ENCODE assay signal across 14 cellular contexts in the genomic region with DNA sequence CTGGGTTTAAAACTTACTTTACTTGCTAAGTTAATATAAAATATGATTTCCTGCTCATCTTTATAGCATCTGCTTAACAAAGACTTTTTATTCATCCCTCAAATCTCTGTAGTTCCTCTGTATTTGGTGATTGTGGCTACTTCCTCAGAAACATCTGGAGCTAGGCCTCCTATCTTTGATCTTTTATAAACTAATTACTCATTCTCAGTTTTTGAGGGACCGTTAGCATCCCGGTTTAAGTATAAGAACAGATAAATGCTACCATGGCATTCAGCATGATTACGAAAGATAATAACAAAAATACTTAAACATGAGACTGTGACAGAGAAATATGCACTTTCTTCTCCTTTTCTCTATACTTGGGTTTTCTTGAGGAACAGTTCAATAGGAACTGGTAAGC.
"Had no signal": no experiment of that assay in that cellular context is flagged by ENCODE, and none has a peak within 500 bp of the region (broad histone marks: within the 10 kb centered on the region; RNA-seq: fewer than 3 reads in every experiment).

No MANE protein-coding gene starts in this region.

- H3K27me3 Mint-ChIP-seq: activated CD4-positive, alpha-beta T cell treated with anti-CD3 and anti-CD28 coated beads, Interleukin-2, amount 10 ng/mL, durations not matched to agents 24 days and 14 days; activated naive CD4-positive, alpha-beta T cell treated with anti-CD3 and anti-CD28 coated beads, Interleukin-2, amount 10 ng/mL, durations not matched to agents 7 days and 5 days; effector memory CD8-positive, alpha-beta T cell; stimulated activated naive CD8-positive, alpha-beta T cell treated with anti-CD3 and anti-CD28 coated beads, Interleukin-15, amount 100 ng/mL, for 72 hours had no signal

- H3K4me2 ChIP-seq: neural progenitor cell had no signal

- H3K27me3 ChIP-seq: adrenal gland, gastroesophageal sphincter, neural progenitor cell had no signal

- H3K9me3 Mint-ChIP-seq: activated CD4-positive, alpha-beta T cell treated with anti-CD3 and anti-CD28 coated beads, Interleukin-2, amount 10 ng/mL, durations not matched to agents 24 days and 14 days; activated naive CD4-positive, alpha-beta T cell treated with anti-CD3 and anti-CD28 coated beads, Interleukin-2, amount 10 ng/mL, durations not matched to agents 7 days and 5 days; effector memory CD8-positive, alpha-beta T cell; neural progenitor cell; stimulated activated naive CD8-positive, alpha-beta T cell treated with anti-CD3 and anti-CD28 coated beads, Interleukin-15, amount 100 ng/mL, for 72 hours had no signal

- DNase-seq: activated CD4-positive, alpha-beta T cell treated with anti-CD3 and anti-CD28 coated beads, Interleukin-2, amount 10 ng/mL, durations not matched to agents 24 days and 14 days; activated naive CD4-positive, alpha-beta T cell treated with anti-CD3 and anti-CD28 coated beads, Interleukin-2, amount 10 ng/mL, durations not matched to agents 7 days and 5 days; adrenal gland; dermis blood vessel endothelial cell; effector memory CD8-positive, alpha-beta T cell; islet precursor cell; midbrain; stimulated activated CD4-positive, alpha-beta T cell treated with anti-CD3 and anti-CD28 coated beads, Interleukin-1b, Interleukin-23, amount 100 ng/mL, for 48 hours; stimulated activated naive CD8-positive, alpha-beta T cell treated with anti-CD3 and anti-CD28 coated beads, Interleukin-15, amount 100 ng/mL, for 72 hours had no signal

- H3K27ac ChIP-seq: adrenal gland, epithelial cell of prostate, neural progenitor cell had no signal

- H3K9me3 ChIP-seq: adrenal gland, gastroesophageal sphincter had no signal

- H3K9ac ChIP-seq: neural progenitor cell had no signal

- H3K4me3 ChIP-seq: adrenal gland, gastroesophageal sphincter, lung, neural progenitor cell had no signal

- H3K27ac Mint-ChIP-seq: activated CD4-positive, alpha-beta T cell treated with anti-CD3 and anti-CD28 coated beads, Interleukin-2, amount 10 ng/mL, durations not matched to agents 24 days and 14 days; activated naive CD4-positive, alpha-beta T cell treated with anti-CD3 and anti-CD28 coated beads, Interleukin-2, amount 10 ng/mL, durations not matched to agents 7 days and 5 days; effector memory CD8-positive, alpha-beta T cell; neural progenitor cell had no signal

- H2AFZ ChIP-seq: neural progenitor cell had no signal

- H3K4me3 Mint-ChIP-seq: activated CD4-positive, alpha-beta T cell treated with anti-CD3 and anti-CD28 coated beads, Interleukin-2, amount 10 ng/mL, durations not matched to agents 24 days and 14 days; activated naive CD4-positive, alpha-beta T cell treated with anti-CD3 and anti-CD28 coated beads, Interleukin-2, amount 10 ng/mL, durations not matched to agents 7 days and 5 days; effector memory CD8-positive, alpha-beta T cell; neural progenitor cell; stimulated activated naive CD8-positive, alpha-beta T cell treated with anti-CD3 and anti-CD28 coated beads, Interleukin-15, amount 100 ng/mL, for 72 hours had no signal

- ATAC-seq: effector memory CD8-positive, alpha-beta T cell; gastroesophageal sphincter; sciatic nerve; stimulated activated naive CD8-positive, alpha-beta T cell treated with anti-CD3 and anti-CD28 coated beads, Interleukin-15, amount 100 ng/mL, for 72 hours had no signal

- H3K36me3 ChIP-seq: adrenal gland, gastroesophageal sphincter, neural progenitor cell had no signal
